Comparison of ENCODE assay signal across 8 cellular contexts in genomic region chr17:59838196-59838911, GRCh38. TPM values are rescaled to one million over a fixed set of nuclear protein-coding genes. Genes with fewer than 3 reads are reported as not detected.
DNase-seq lines count a peak whose midpoint lies in the region; TF ChIP-seq lines count a peak whose summit lies in the region.

No MANE protein-coding gene starts in this region.

- H3K9me2 ChIP-seq in SK-N-SH, result no peaks in the 10 kb centered on the region

- DNase-seq in DMS 273 (lab: John Stamatoyannopoulos, UW; ENCODE audit: unreplicated experiment) (peak; percentile 49), DMS 273 treated with DMSO at 0.1 percent for 48 hours (lab: John Stamatoyannopoulos, UW) (no peak), SK-N-SH (no peak), dorsolateral prefrontal cortex (no peak), myocyte (ENCODE audit: low read depth) (peak; percentile 62), NCI-H1092 treated with DMSO at 0.1 percent for 48 hours (lab: John Stamatoyannopoulos, UW) (no peak), amniotic stem cell (lab: John Stamatoyannopoulos, UW) (no peak), GM10248 (ENCODE audit: extremely low spot score) (no peak)

- TF ChIP-seq CTCF in SK-N-SH (IDR thresholded peaks at IDR 0.05) (no peak), dorsolateral prefrontal cortex (IDR thresholded peaks at IDR 0.05 in 54 of 56, conservative IDR thresholded peaks at IDR 0.05 in 2 of 56; ENCODE audit: low read depth in 1 of 56, partially characterized antibody in 56 of 56) (no peak), GM10248 (IDR thresholded peaks at IDR 0.05; ENCODE audit: control extremely low read depth, extremely low read depth, low read depth, missing control alignments) (no peak)

- H3K9me3 ChIP-seq in SK-N-SH, result no peaks in the 10 kb centered on the region

- H3K4me2 ChIP-seq in SK-N-SH, result peak overlapping the region; percentile 79

- WGBS in SK-N-SH (ENCODE audit: low lambda C conversion rate), result 9% methylated on average over 8 of the region's 8 CpGs

- H3K9ac ChIP-seq in SK-N-SH, result peak overlapping the region; percentile 100

- intact Hi-C loops in dorsolateral prefrontal cortex (cut with DNase I), result no loop called here

- H3F3A ChIP-seq in SK-N-SH (replicated peaks; ENCODE audit: insufficient read depth), result peaks cover 68% of the 10 kb centered on the region

- peaks cover 85% of the 10 kb centered on the region for H3K79me2 ChIP-seq in SK-N-SH (ENCODE audit: insufficient read depth)

- H3K27ac ChIP-seq in SK-N-SH (ENCODE audit: low read depth in 2 of 2, low read length in 1 of 2) (peak overlapping the region; percentile 95 to 100), dorsolateral prefrontal cortex (peak overlapping the region; percentile 12 to 95 (median 76))

- no peak for TF ChIP-seq RAD21 in SK-N-SH (IDR thresholded peaks at IDR 0.05; ENCODE audit: low read length)

- peaks cover 42% of the 10 kb centered on the region for H4K20me1 ChIP-seq in SK-N-SH (ENCODE audit: insufficient read depth)

- H2AFZ ChIP-seq in SK-N-SH (ENCODE audit: low read depth), result no peak overlapping the region

- CTCF ChIA-PET in SK-N-SH (lab: Yijun Ruan, JAX), result interaction anchor here (1.1 to 2.3 kb wide), 7 partner anchors 10 to 90 kb away, joined by 3 to 14 read pairs (median 3); no protein-coding TSS in a partner anchor
- CTCF ChIA-PET in GM10248 (lab: Yijun Ruan, JAX), result interaction anchor here (1.1 to 7.6 kb wide), 11 partner anchors 9 to 198 kb away, joined by 3 to 93 read pairs (median 4); no protein-coding TSS in a partner anchor

- peak in 1 of 2 experiments; percentile 44; a peak in 1 of 4 replicates for TF ChIP-seq EP300 in SK-N-SH (IDR thresholded peaks at IDR 0.05; ENCODE audit: borderline replicate concordance in 1 of 2, low read depth in 1 of 2, low read length in 1 of 2)

- H3K4me3 ChIP-seq in SK-N-SH (ENCODE audit: low read depth in 2 of 2, low read length in 1 of 2) (peak overlapping the region; percentile 53 to 93), dorsolateral prefrontal cortex (peak overlapping the region in 55 of 59 donors; percentile 0 to 68 (median 36))

- peaks cover 27 to 46% of the 10 kb centered on the region in 2 experiments for H3K36me3 ChIP-seq in SK-N-SH (replicated peaks in 1 of 2; ENCODE audit: control insufficient read depth in 1 of 2, insufficient read depth in 2 of 2, low read length in 1 of 2)

- H3K4me1 ChIP-seq in SK-N-SH (ENCODE audit: control insufficient read depth in 1 of 2, insufficient read depth in 2 of 2, low read depth in 1 of 2, low read length in 1 of 2), result peaks cover 0 to 11% of the 10 kb centered on the region in 2 experiments; a peak in 2 of 4 replicates

- POLR2A ChIA-PET in SK-N-SH (lab: Yijun Ruan, JAX), result no interaction called here
- POLR2A ChIA-PET in GM10248 (lab: Yijun Ruan, JAX), result interaction anchor here (0.5 to 3.2 kb wide), 14 partner anchors 8 to 684 kb away, joined by 3 to 14 read pairs (median 5); no protein-coding TSS in a partner anchor

- H3K27me3 ChIP-seq in SK-N-SH (ENCODE audit: insufficient read depth), result no peaks in the 10 kb centered on the region
- H3K27me3 ChIP-seq in dorsolateral prefrontal cortex, result no peaks in the 10 kb centered on the region

TF ChIP-seq in SK-N-SH, 30 proteins besides CTCF, POLR2A, EP300 and RAD21 (continues in another document):
- TF ChIP-seq SIN3A (IDR thresholded peaks at IDR 0.05; ENCODE audit: borderline replicate concordance, low read depth, low read length) (no peak), YY1 (IDR thresholded peaks at IDR 0.05; ENCODE audit: low read depth) (no peak; the same call in 1 of the 2 replicates), TAF1 (IDR thresholded peaks at IDR 0.05; ENCODE audit: borderline replicate concordance, low read depth, low read length) (peak; percentile 72; the same call in 1 of the 2 replicates), NRF1 (IDR thresholded peaks at IDR 0.05; ENCODE audit: low read depth, low read length) (no peak), RFX5 (IDR thresholded peaks at IDR 0.05; ENCODE audit: low read length) (no peak), MXI1 (IDR thresholded peaks at IDR 0.05; ENCODE audit: low read depth, low read length) (no peak), MAX (IDR thresholded peaks at IDR 0.05; ENCODE audit: low read depth) (0 out of 2 replicates have a peak, but pooled peaks have one; percentile 9), SMC3 (IDR thresholded peaks at IDR 0.05; ENCODE audit: low read depth, low read length) (no peak), TCF12 (IDR thresholded peaks at IDR 0.05) (no peak), USF1 (IDR thresholded peaks at IDR 0.05; ENCODE audit: borderline replicate concordance, low read depth) (no peak), EZH2phosphoT487 (IDR thresholded peaks at IDR 0.05; ENCODE audit: borderline replicate concordance, low read depth) (peak; percentile 47; the same call in 1 of the 2 replicates), NFIC (IDR thresholded peaks at IDR 0.05; ENCODE audit: borderline replicate concordance) (no peak), POLR2AphosphoS5 (IDR thresholded peaks at IDR 0.05; ENCODE audit: low read depth, low read length) (peak; percentile 73), FOXM1 (IDR thresholded peaks at IDR 0.05; ENCODE audit: low read depth) (no peak), GABPA (IDR thresholded peaks at IDR 0.05; ENCODE audit: low read depth) (no peak), FOXJ3 (CRISPR knock-in tag; IDR thresholded peaks at IDR 0.05) (no peak), FOSL2 (IDR thresholded peaks at IDR 0.05; ENCODE audit: borderline replicate concordance, low read depth) (peak; percentile 4; the same call in 1 of the 2 replicates), CHD2 (IDR thresholded peaks at IDR 0.05; ENCODE audit: low read length, partially characterized antibody) (peak; percentile 26), JUND (IDR thresholded peaks at IDR 0.05) (peak; percentile 33; the same call in 1 of the 2 replicates), GATA2 (CRISPR knock-in tag; IDR thresholded peaks at IDR 0.05) (no peak), ZBTB33 (IDR thresholded peaks at IDR 0.05; ENCODE audit: borderline replicate concordance, low read depth) (no peak), ELF1 (IDR thresholded peaks at IDR 0.05) (no peak), TEAD4 (IDR thresholded peaks at IDR 0.05; ENCODE audit: borderline replicate concordance, insufficient read depth) (no peak), RXRA (IDR thresholded peaks at IDR 0.05; ENCODE audit: borderline replicate concordance, low read depth) (no peak), MEF2A (IDR thresholded peaks at IDR 0.05; ENCODE audit: borderline replicate concordance, low read depth) (no peak)

RNA-seq across cellular contexts. Expression of gene TUBD1, which starts 54.4 kb away (rescaled TPM):
- 3.2 and 5.4 TPM in 2 replicates for polyA plus RNA-seq in SK-N-SH (2012; rRNA removed)
- 3.4 and 4.2 TPM in 2 replicates for polyA plus RNA-seq in SK-N-SH (2012; cell fraction: cytosol; rRNA removed)
- polyA plus RNA-seq in SK-N-SH (2012; cell fraction: nucleus; rRNA removed), result 2.4 and 4.0 TPM in 2 replicates
- total RNA-seq in dorsolateral prefrontal cortex (10 to 100 TPM in 100 of 120 experiments, 1 to 10 TPM in 20; 7.0 to 22.2 (median 12.5) TPM), myocyte (2.3 and 5.9 TPM in 2 replicates)
- 4.3 TPM for polyA plus RNA-seq in myocyte (2012)

RNA-seq across cellular contexts. Expression of gene RPS6KB1, which starts 54.6 kb away (rescaled TPM):
- polyA plus RNA-seq in SK-N-SH (2012; rRNA removed), result 10.0 and 13.4 TPM in 2 replicates
- 11.2 and 13.2 TPM in 2 replicates for polyA plus RNA-seq in SK-N-SH (2012; cell fraction: cytosol; rRNA removed)
- 12.9 and 15.0 TPM in 2 replicates for polyA plus RNA-seq in SK-N-SH (2012; cell fraction: nucleus; rRNA removed)
- total RNA-seq in dorsolateral prefrontal cortex, result 10 to 100 TPM; 37.9 to 72.2 (median 53.0) TPM
- total RNA-seq in myocyte, result 24.8 and 26.2 TPM in 2 replicates
- polyA plus RNA-seq in myocyte (2012), result 11.6 TPM

Comparison
In these comparisons a context has a peak if more than half of its experiments do, and no peak if none do; other contexts are left out.
1. DNase-seq: peak in DMS 273 (single experiment) and myocyte (single experiment); none in DMS 273 treated with DMSO at 0.1 percent for 48 hours (single experiment), SK-N-SH (single experiment), dorsolateral prefrontal cortex (0 of 10), NCI-H1092 treated with DMSO at 0.1 percent for 48 hours (single experiment), amniotic stem cell (single experiment) and GM10248 (single experiment).